ENCODE assay signal across 11 cellular contexts in genomic region chr20:31823360-31824124, GRCh38. TPM values are rescaled to one million over a fixed set of nuclear protein-coding genes. Genes with fewer than 3 reads are reported as not detected.
DNase-seq lines count a peak whose midpoint lies in the region; ATAC-seq and TF ChIP-seq lines count a peak whose summit lies in the region.
"Had no signal": no experiment of that assay in that cellular context is flagged by ENCODE, and none has a peak within 500 bp of the region (broad histone marks: within the 10 kb centered on the region; RNA-seq: fewer than 3 reads in every experiment).

No MANE protein-coding gene starts in this region.

- H2AFZ ChIP-seq in OCI-LY3 (ENCODE audit: low read depth, low read length) = no peak overlapping the region

- H3K36me3 Mint-ChIP-seq in CD4-positive, alpha-beta memory T cell = no peaks in the 10 kb centered on the region

- H3K36me3 ChIP-seq in BLaER1 = no peaks in the 10 kb centered on the region
- no peaks in the 10 kb centered on the region for H3K36me3 ChIP-seq in OCI-LY3 (replicated peaks; ENCODE audit: low read depth, low read length)
- no peaks in the 10 kb centered on the region for H3K36me3 ChIP-seq in CD4-positive, alpha-beta memory T cell (ENCODE audit: insufficient read depth, low read length)

- no peak overlapping the region for H3K27ac Mint-ChIP-seq in stimulated activated naive CD8-positive, alpha-beta T cell treated with anti-CD3 and anti-CD28 coated beads, Interleukin-15, amount 100 ng/mL, for 72 hours
- no peak overlapping the region for H3K27ac Mint-ChIP-seq in CD4-positive, alpha-beta memory T cell
- H3K27ac Mint-ChIP-seq: activated T-cell treated with anti-CD3 and anti-CD28 coated beads, Interleukin-2, amount 50 U/mL, for 72 hours had no signal

- H3K9me3 Mint-ChIP-seq in stimulated activated naive CD8-positive, alpha-beta T cell treated with anti-CD3 and anti-CD28 coated beads, Interleukin-15, amount 100 ng/mL, for 72 hours = no peaks in the 10 kb centered on the region
- no peaks in the 10 kb centered on the region for H3K9me3 Mint-ChIP-seq in CD4-positive, alpha-beta memory T cell
- H3K9me3 Mint-ChIP-seq: activated T-cell treated with anti-CD3 and anti-CD28 coated beads, Interleukin-2, amount 50 U/mL, for 72 hours had no signal

- peaks cover 21% of the 10 kb centered on the region for H3K27me3 Mint-ChIP-seq in stimulated activated naive CD8-positive, alpha-beta T cell treated with anti-CD3 and anti-CD28 coated beads, Interleukin-15, amount 100 ng/mL, for 72 hours
- peaks cover 0 to 2% of the 10 kb centered on the region in 2 donors for H3K27me3 Mint-ChIP-seq in CD4-positive, alpha-beta memory T cell

- H3K4me2 ChIP-seq in BLaER1 = peak overlapping the region; percentile 77
- peak overlapping the region; percentile 57 for H3K4me2 ChIP-seq in OCI-LY3 (ENCODE audit: low read length)

- H3K4me1 ChIP-seq in BLaER1 (peaks cover 29% of the 10 kb centered on the region), OCI-LY3 (ENCODE audit: low read length) (0 out of 2 replicates have a peak, but pooled peaks cover 3% of the 10 kb centered on the region), foreskin keratinocyte (no peaks in the 10 kb centered on the region)
- H3K4me1 ChIP-seq in CD4-positive, alpha-beta memory T cell (ENCODE audit: insufficient read depth, low read length) = no peaks in the 10 kb centered on the region

- no peaks in the 10 kb centered on the region for H3K79me2 ChIP-seq in OCI-LY3 (ENCODE audit: low read length)

- intact Hi-C loops in CD4-positive, alpha-beta memory T cell (cut with micrococcal nuclease) = loop anchor here (1.0 to 10.0 kb wide), 3 partner anchors 269 to 955 kb away; no protein-coding TSS in a partner anchor

- H3K27me3 ChIP-seq in BLaER1 = no peaks in the 10 kb centered on the region
- H3K27me3 ChIP-seq in OCI-LY3 (ENCODE audit: low read depth, low read length) = no peaks in the 10 kb centered on the region
- no peaks in the 10 kb centered on the region for H3K27me3 ChIP-seq in foreskin keratinocyte
- no peaks in the 10 kb centered on the region for H3K27me3 ChIP-seq in CD4-positive, alpha-beta memory T cell (ENCODE audit: insufficient read depth, low read length)
- H3K27me3 ChIP-seq: body of pancreas had no signal

- H3K4me3 Mint-ChIP-seq in stimulated activated naive CD8-positive, alpha-beta T cell treated with anti-CD3 and anti-CD28 coated beads, Interleukin-15, amount 100 ng/mL, for 72 hours = no peak overlapping the region
- peak overlapping the region in 1 of 8 donors; percentile 29 for H3K4me3 Mint-ChIP-seq in CD4-positive, alpha-beta memory T cell

- H3K4me1 Mint-ChIP-seq in stimulated activated naive CD8-positive, alpha-beta T cell treated with anti-CD3 and anti-CD28 coated beads, Interleukin-15, amount 100 ng/mL, for 72 hours = peaks cover 10% of the 10 kb centered on the region
- peaks cover 0 to 7% (median 6%) of the 10 kb centered on the region in 4 donors for H3K4me1 Mint-ChIP-seq in CD4-positive, alpha-beta memory T cell

- H3K9me3 ChIP-seq in BLaER1 (no peaks in the 10 kb centered on the region), OCI-LY3 (ENCODE audit: insufficient read depth, low read length) (no peaks in the 10 kb centered on the region)
- H3K9me3 ChIP-seq in CD4-positive, alpha-beta memory T cell (ENCODE audit: control insufficient read depth in 1 of 2, low read length in 2 of 2) = no peaks in the 10 kb centered on the region
- H3K9me3 ChIP-seq: body of pancreas had no signal

- H3K4me3 ChIP-seq in BLaER1 (no peak overlapping the region), OCI-LY3 (ENCODE audit: low read length) (0 out of 2 replicates have a peak overlapping the region, but pooled peaks have one; percentile 58)
- no peak overlapping the region for H3K4me3 ChIP-seq in CD4-positive, alpha-beta memory T cell (ENCODE audit: low read length in 2 of 2)
- H3K4me3 ChIP-seq: body of pancreas, lung had no signal

- ATAC-seq in foreskin keratinocyte = peak; percentile 4
- no peak for ATAC-seq in stimulated activated naive CD8-positive, alpha-beta T cell treated with anti-CD3 and anti-CD28 coated beads, Interleukin-15, amount 100 ng/mL, for 72 hours

- CTCF ChIA-PET in CD4-positive, alpha-beta memory T cell (lab: Charles Lee; ENCODE audit: partially characterized antibody) = interaction anchor here (0.6 to 5.3 kb wide), 22 partner anchors 10 to 955 kb away, joined by 3 to 47 read pairs (median 8); partner anchors contain the start of gene PDRG1

- POLR2A ChIA-PET in CD4-positive, alpha-beta memory T cell (lab: Charles Lee; ENCODE audit: partially characterized antibody) = no interaction called here

- H3K9ac ChIP-seq in BLaER1 (peak overlapping the region; percentile 58; the same call in 1 of the 2 replicates), OCI-LY3 (ENCODE audit: low read length) (no peak overlapping the region)

- DNase-seq in foreskin keratinocyte (no peak), caudate nucleus (lab: John Stamatoyannopoulos, UW) (no peak)
- DNase-seq in stimulated activated naive CD8-positive, alpha-beta T cell treated with anti-CD3 and anti-CD28 coated beads, Interleukin-15, amount 100 ng/mL, for 72 hours = no peak
- no peak for DNase-seq in CD4-positive, alpha-beta memory T cell

- TF ChIP-seq CTCF in OCI-LY3 (IDR thresholded peaks at IDR 0.05; ENCODE audit: low read depth, low read length) (no peak), foreskin keratinocyte (conservative IDR thresholded peaks at IDR 0.05) (no peak)

- peak overlapping the region; percentile 44; the same call in 1 of the 2 replicates for H3K27ac ChIP-seq in BLaER1
- no peak overlapping the region for H3K27ac ChIP-seq in OCI-LY3 (ENCODE audit: low read length)
- H3K27ac ChIP-seq in foreskin keratinocyte = no peak overlapping the region
- no peak overlapping the region for H3K27ac ChIP-seq in caudate nucleus (ENCODE audit: low read depth, low read length)
- no peak overlapping the region for H3K27ac ChIP-seq in CD4-positive, alpha-beta memory T cell (ENCODE audit: low read depth, low read length)
- H3K27ac ChIP-seq: epithelial cell of prostate had no signal

- H4K20me1 ChIP-seq in BLaER1 (no peaks in the 10 kb centered on the region), OCI-LY3 (ENCODE audit: insufficient read depth, low read length) (no peaks in the 10 kb centered on the region)

RNA-seq across cellular contexts. Expression of gene MYLK2, which starts 4.4 kb away (rescaled TPM):
- total RNA-seq in foreskin keratinocyte = 0.07 TPM in 2 replicates
- polyA plus RNA-seq in foreskin keratinocyte = 0.12 and 0.21 TPM in 2 replicates
- not detected for total RNA-seq in CD4-positive, alpha-beta memory T cell
- not detected for polyA plus RNA-seq in CD4-positive, alpha-beta memory T cell
- polyA plus RNA-seq: AG04450 had no signal

RNA-seq across cellular contexts. Expression of gene FOXS1, which starts 21.9 kb away (rescaled TPM):
- not detected in 2 replicates for total RNA-seq in foreskin keratinocyte
- not detected in 2 replicates for polyA plus RNA-seq in foreskin keratinocyte
- not detected for total RNA-seq in CD4-positive, alpha-beta memory T cell
- polyA plus RNA-seq in CD4-positive, alpha-beta memory T cell = not detected
- total RNA-seq: activated T-cell treated with anti-CD3 and anti-CD28 coated beads, Interleukin-2, amount 50 U/mL, for 72 hours had no signal
- polyA plus RNA-seq: AG04450 had no signal

RNA-seq across cellular contexts. Expression of gene DUSP15, which starts 46.8 kb away (rescaled TPM):
- not detected in 2 replicates for total RNA-seq in foreskin keratinocyte
- polyA plus RNA-seq in foreskin keratinocyte = not detected in 2 replicates
- total RNA-seq in CD4-positive, alpha-beta memory T cell = not detected
- not detected for polyA plus RNA-seq in CD4-positive, alpha-beta memory T cell
- total RNA-seq: activated T-cell treated with anti-CD3 and anti-CD28 coated beads, Interleukin-2, amount 50 U/mL, for 72 hours had no signal
- polyA plus RNA-seq: AG04450 had no signal

RNA-seq across cellular contexts. Expression of gene TTLL9, which starts 46.9 kb away (rescaled TPM):
- not detected in 2 replicates for total RNA-seq in foreskin keratinocyte
- not detected in 2 replicates for polyA plus RNA-seq in foreskin keratinocyte
- not detected for total RNA-seq in CD4-positive, alpha-beta memory T cell
- polyA plus RNA-seq in CD4-positive, alpha-beta memory T cell = under 1 TPM in 1 of 2 donors, not detected in 1; 0.25 TPM
- total RNA-seq: activated T-cell treated with anti-CD3 and anti-CD28 coated beads, Interleukin-2, amount 50 U/mL, for 72 hours had no signal
- polyA plus RNA-seq: AG04450 had no signal
